Comparison of ENCODE assay signal across 8 cellular contexts in genomic region chr3:142963266-142964149, GRCh38. TPM values are rescaled to one million over a fixed set of nuclear protein-coding genes. Genes with fewer than 3 reads are reported as not detected.
DNase-seq lines count a peak whose midpoint lies in the region; ATAC-seq and TF ChIP-seq lines count a peak whose summit lies in the region.

Gene PAQR9 (minus strand): TSS chr3:142963674. CDS start chr3:142963336, 338 bp downstream.

- H3K36me3 Mint-ChIP-seq in activated naive CD4-positive, alpha-beta T cell treated with anti-CD3 and anti-CD28 coated beads for 36 hours (ENCODE audit: low read depth): no peaks in the 10 kb centered on the region
- H3K36me3 Mint-ChIP-seq in activated naive CD8-positive, alpha-beta T cell: no peaks in the 10 kb centered on the region

- H3K4me3 Mint-ChIP-seq in activated naive CD4-positive, alpha-beta T cell treated with anti-CD3 and anti-CD28 coated beads for 36 hours: peak within 1 kb of the TSS; percentile 71
- H3K4me3 Mint-ChIP-seq in activated naive CD8-positive, alpha-beta T cell: peak within 1 kb of the TSS; percentile 86

- intact Hi-C loops in activated naive CD4-positive, alpha-beta T cell treated with anti-CD3 and anti-CD28 coated beads for 36 hours (cut with micrococcal nuclease): no loop called here

- H3K27me3 ChIP-seq in right atrium auricular region: no peaks in the 10 kb centered on the region

- H3K27me3 Mint-ChIP-seq in activated naive CD4-positive, alpha-beta T cell treated with anti-CD3 and anti-CD28 coated beads for 36 hours (ENCODE audit: low read depth): peaks cover 46% of the 10 kb centered on the region
- H3K27me3 Mint-ChIP-seq in activated naive CD8-positive, alpha-beta T cell: peaks cover 46% of the 10 kb centered on the region

- H3K9me3 Mint-ChIP-seq in activated naive CD4-positive, alpha-beta T cell treated with anti-CD3 and anti-CD28 coated beads for 36 hours: no peaks in the 10 kb centered on the region
- H3K9me3 Mint-ChIP-seq in activated naive CD8-positive, alpha-beta T cell (ENCODE audit: low read depth): no peaks in the 10 kb centered on the region

- H3K9me3 ChIP-seq in right atrium auricular region: no peaks in the 10 kb centered on the region

- TF ChIP-seq CTCF in right atrium auricular region (IDR thresholded peaks at IDR 0.05): peak in 1 of 2 donors; percentile 28

- CTCF ChIA-PET in activated naive CD4-positive, alpha-beta T cell treated with anti-CD3 and anti-CD28 coated beads for 36 hours (lab: Charles Lee): interaction anchor here (0.6 kb wide), 1 partner anchor 572 kb away, joined by 3 read pairs; no protein-coding TSS in a partner anchor

- peaks cover 0 to 20% of the 10 kb centered on the region in 2 donors for H3K4me1 ChIP-seq in right atrium auricular region

- no peak for ATAC-seq in GM19455 (IDR thresholded peaks at IDR 0.05; ENCODE audit: unreplicated experiment)

- H3K4me1 Mint-ChIP-seq in activated naive CD4-positive, alpha-beta T cell treated with anti-CD3 and anti-CD28 coated beads for 36 hours (ENCODE audit: low read depth): peaks cover 8% of the 10 kb centered on the region
- H3K4me1 Mint-ChIP-seq in activated naive CD8-positive, alpha-beta T cell (ENCODE audit: low read depth): peaks cover 13% of the 10 kb centered on the region

- peak within 1 kb of the TSS; percentile 65 to 70 for H3K4me3 ChIP-seq in right atrium auricular region
- peak within 1 kb of the TSS; percentile 63 for H3K4me3 ChIP-seq in skeletal muscle cell (ENCODE audit: low read depth, low read length)

- peak; percentile 21 for DNase-seq in activated naive CD4-positive, alpha-beta T cell treated with anti-CD3 and anti-CD28 coated beads for 36 hours
- DNase-seq in activated naive CD4-positive, alpha-beta T cell treated with Interleukin-2 at 50 U/mL for 16 hours: no peak
- DNase-seq in HuH-7.5 (ENCODE audit: low spot score): peak; percentile 83
- DNase-seq in right atrium auricular region (ENCODE audit: low spot score): no peak
- DNase-seq in skeletal muscle cell (ENCODE audit: low read depth): no peak
- no peak for DNase-seq in mesenteric fat pad (ENCODE audit: low spot score)

- H3K36me3 ChIP-seq in right atrium auricular region: no peaks in the 10 kb centered on the region

- H3K27ac ChIP-seq in right atrium auricular region: peak within 1 kb of the TSS; percentile 85 to 93

- no peak within 1 kb of the TSS for H3K27ac Mint-ChIP-seq in activated naive CD4-positive, alpha-beta T cell treated with anti-CD3 and anti-CD28 coated beads for 36 hours
- peak within 1 kb of the TSS; percentile 34 for H3K27ac Mint-ChIP-seq in activated naive CD8-positive, alpha-beta T cell

RNA-seq across cellular contexts. Expression of gene PAQR9, which starts in this region (rescaled TPM):
- total RNA-seq in activated naive CD4-positive, alpha-beta T cell treated with anti-CD3 and anti-CD28 coated beads for 36 hours: not detected
- total RNA-seq in right atrium auricular region (10 to 100 TPM in 1 of 2 donors, 1 to 10 TPM in 1; 5.7 to 23.0 TPM), mesenteric fat pad (not detected)

Comparison
In these comparisons a context has a peak if more than half of its experiments do, and no peak if none do; other contexts are left out.
1. Peak in DNase-seq in activated naive CD4-positive, alpha-beta T cell treated with anti-CD3 and anti-CD28 coated beads for 36 hours; RNA of the gene not detected or under 1 TPM.